9 cellular contexts compared by ENCODE assay signal in the genomic region with DNA sequence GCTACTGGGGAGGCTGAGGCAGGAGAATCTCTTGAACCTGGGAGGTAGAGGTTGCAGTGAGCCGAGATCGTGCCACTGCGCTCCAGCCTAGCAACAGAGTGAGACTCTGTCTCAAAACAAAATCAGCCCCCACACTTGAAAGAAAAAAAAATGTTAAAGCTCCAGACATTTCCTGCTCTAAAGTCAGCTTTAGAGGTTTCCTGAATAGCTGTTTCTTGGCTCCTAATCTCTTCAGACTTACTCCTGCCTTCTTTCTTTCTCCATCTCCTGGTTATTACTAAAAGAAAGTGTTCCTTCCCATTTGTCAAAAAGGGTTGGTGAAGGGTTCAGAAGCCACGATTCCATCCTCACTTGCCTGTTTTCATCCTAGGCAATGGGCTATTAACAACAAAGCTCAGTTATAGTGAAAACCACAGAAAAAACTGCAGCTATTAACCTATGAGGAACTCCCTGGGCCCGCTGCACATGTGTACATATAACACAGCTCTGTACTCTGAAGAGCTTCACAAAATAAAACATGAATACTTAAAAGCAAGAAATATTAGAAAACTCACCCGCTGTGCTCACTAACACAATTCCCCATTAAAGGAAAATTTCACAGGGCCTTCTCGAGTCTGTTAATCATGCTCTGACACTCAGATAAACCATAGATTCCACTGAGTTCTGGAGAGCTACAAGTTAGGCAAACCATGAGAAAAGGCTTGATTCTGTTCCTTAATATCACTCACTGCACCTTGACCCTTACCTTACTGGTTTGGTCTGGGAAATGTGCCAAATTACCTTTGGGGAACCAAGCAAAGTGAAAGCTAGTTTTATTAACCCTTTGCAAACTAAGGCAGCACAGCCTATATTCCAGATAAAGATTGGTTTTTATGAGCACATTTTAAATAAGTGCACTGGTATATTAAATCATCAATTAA.
A peak's percentile ranks its signal among the peaks of the same experiment; 100 is the strongest.
DNase-seq lines count a peak whose midpoint lies in the region; ATAC-seq, FAIRE-seq and TF ChIP-seq lines count a peak whose summit lies in the region.
"Had no signal": no experiment of that assay in that cellular context is flagged by ENCODE, and none has a peak within 500 bp of the region (broad histone marks: within the 10 kb centered on the region; RNA-seq: fewer than 3 reads in every experiment).

No MANE protein-coding gene starts in this region.

- CTCF ChIA-PET in mammary epithelial cell (lab: Charles Lee; ENCODE audit: low non-redundant PET) = no interaction called here

- no peaks in the 10 kb centered on the region for H3K79me2 ChIP-seq in mammary epithelial cell (ENCODE audit: insufficient read depth, low read length)

- BruUV-seq in mammary epithelial cell (replicated peaks; lab: Mats Ljungman, UMichigan) = no TSS peak

- no peaks in the 10 kb centered on the region for H3K36me3 Mint-ChIP-seq in natural killer cell

- H3K27ac ChIP-seq in mammary epithelial cell (ENCODE audit: insufficient read depth, low read depth, low read length) = no peak overlapping the region
- H3K27ac ChIP-seq: neural progenitor cell had no signal

- peak; percentile 66 to 71 (median 69) for ATAC-seq in natural killer cell
- ATAC-seq in GM21619 (IDR thresholded peaks at IDR 0.05; ENCODE audit: unreplicated experiment) = no peak
- ATAC-seq in GM18907 (IDR thresholded peaks at IDR 0.05; ENCODE audit: unreplicated experiment) = no peak

- H3K9me3 Mint-ChIP-seq in natural killer cell = no peaks in the 10 kb centered on the region

- in situ Hi-C loops in mammary epithelial cell (cut with MboI; ENCODE audit: low sequenced_read_pairs in 2 of 2) = no loop called here

- no peak overlapping the region for H3K4me3 ChIP-seq in mammary epithelial cell (replicated peaks in 1 of 3; ENCODE audit: insufficient read depth in 1 of 3, low read depth in 2 of 3, low read length in 3 of 3)
- H3K4me3 ChIP-seq: neural progenitor cell had no signal

- H3K4me3 Mint-ChIP-seq in natural killer cell = peak overlapping the region; percentile 80
- H3K4me3 Mint-ChIP-seq: neural progenitor cell had no signal

- peak; percentile 33 for FAIRE-seq in GM12891 (lab: Jason Lieb, UNC)

- H3K27ac Mint-ChIP-seq in natural killer cell = peak overlapping the region; percentile 92 to 93
- H3K27ac Mint-ChIP-seq: neural progenitor cell had no signal

- TF ChIP-seq POLR2A in GM12891 (IDR thresholded peaks at IDR 0.05; ENCODE audit: low read depth, low read length) = no peak

- 69% methylated on average over 7 of the region's 7 CpGs for WGBS in mammary epithelial cell (ENCODE audit: low coverage, missing lambda C conversion rate)

- H3K27me3 Mint-ChIP-seq in natural killer cell (ENCODE audit: low read depth in 2 of 2) = no peaks in the 10 kb centered on the region

- H3K4me1 Mint-ChIP-seq in natural killer cell = peaks cover 52 to 58% of the 10 kb centered on the region in 2 donors

- H3K9me3 ChIP-seq in mammary epithelial cell (replicated peaks; ENCODE audit: insufficient read depth, low read length) = no peaks in the 10 kb centered on the region

- no peaks in the 10 kb centered on the region for H3K4me1 ChIP-seq in mammary epithelial cell (ENCODE audit: insufficient read depth, low read length)
- H3K4me1 ChIP-seq: neural progenitor cell had no signal

- no peak overlapping the region for H3K9ac ChIP-seq in mammary epithelial cell (ENCODE audit: insufficient read depth, low read length)
- H3K9ac ChIP-seq: neural progenitor cell had no signal

- H3K4me2 ChIP-seq in mammary epithelial cell (ENCODE audit: insufficient read depth, low read depth, low read length) = no peak overlapping the region
- H3K4me2 ChIP-seq: neural progenitor cell had no signal

- H3K27me3 ChIP-seq in mammary epithelial cell (ENCODE audit: insufficient read depth, low read length) = no peaks in the 10 kb centered on the region
- H3K27me3 ChIP-seq: neural progenitor cell had no signal

- intact Hi-C loops in mammary epithelial cell (cut with micrococcal nuclease) (no loop called here), natural killer cell (cut with micrococcal nuclease) (loop anchor here (2.0 to 5.0 kb wide), 2 partner anchors 18 to 39 kb away; no protein-coding TSS in a partner anchor)

- no peaks in the 10 kb centered on the region for H4K20me1 ChIP-seq in mammary epithelial cell (ENCODE audit: insufficient read depth, low read length)

- H3K36me3 ChIP-seq in mammary epithelial cell (ENCODE audit: insufficient read depth, low read length) = no peaks in the 10 kb centered on the region

- TF ChIP-seq CTCF in mammary epithelial cell (conservative IDR thresholded peaks at IDR 0.05 in 1 of 2, IDR thresholded peaks at IDR 0.05 in 1 of 2; ENCODE audit: extremely low read depth in 1 of 2, insufficient read depth in 1 of 2, low read depth in 1 of 2, low read length in 2 of 2) (no peak), natural killer cell (IDR thresholded peaks at IDR 0.05) (no peak)

- H2AFZ ChIP-seq in mammary epithelial cell (ENCODE audit: low read depth, low read length) = no peak overlapping the region
- H2AFZ ChIP-seq: neural progenitor cell had no signal

- DNase-seq in GM12891 (ENCODE audit: insufficient read length, low spot score) (no peak), Kasumi-1 (lab: John Stamatoyannopoulos, UW) (peak; percentile 75 to 83), mammary epithelial cell (peak; percentile 43), natural killer cell (no peak), GOT3 (lab: John Stamatoyannopoulos, UW) (no peak)
- DNase-seq in stimulated activated CD4-positive, alpha-beta T cell treated with anti-CD3 and anti-CD28 coated beads, Interleukin-12 subunit alpha, Interleukin-12 subunit beta, amount 100 ng/mL, for 4 hours = no peak

- dilution Hi-C loops in mammary epithelial cell (cut with HindIII; ENCODE audit: low sequenced_read_pairs) = no loop called here

TF ChIP-seq in GM12891, 5 proteins besides CTCF, POLR2A, EP300 and RAD21:
- peak; percentile 26; the same call in 1 of the 2 replicates for TF ChIP-seq SPI1 (IDR thresholded peaks at IDR 0.05; ENCODE audit: low read depth, low read length)
- TF ChIP-seq PAX5 (IDR thresholded peaks at IDR 0.05; ENCODE audit: insufficient read depth, low read length, severe bottlenecking) = no peak

Comparison
In these comparisons a context has a peak if more than half of its experiments do, and no peak if none do; other contexts are left out.
1. DNase-seq: peak in Kasumi-1 (2 of 2) and mammary epithelial cell (single experiment); none in GM12891 (single experiment), natural killer cell (single experiment), GOT3 (single experiment) and stimulated activated CD4-positive, alpha-beta T cell treated with anti-CD3 and anti-CD28 coated beads, Interleukin-12 subunit alpha, Interleukin-12 subunit beta, amount 100 ng/mL, for 4 hours (single experiment).
2. ATAC-seq: peak in natural killer cell (3 of 3); none in GM21619 (single experiment) and GM18907 (single experiment).